ENCODE assay signal across 1 cellular context in the genomic region with DNA sequence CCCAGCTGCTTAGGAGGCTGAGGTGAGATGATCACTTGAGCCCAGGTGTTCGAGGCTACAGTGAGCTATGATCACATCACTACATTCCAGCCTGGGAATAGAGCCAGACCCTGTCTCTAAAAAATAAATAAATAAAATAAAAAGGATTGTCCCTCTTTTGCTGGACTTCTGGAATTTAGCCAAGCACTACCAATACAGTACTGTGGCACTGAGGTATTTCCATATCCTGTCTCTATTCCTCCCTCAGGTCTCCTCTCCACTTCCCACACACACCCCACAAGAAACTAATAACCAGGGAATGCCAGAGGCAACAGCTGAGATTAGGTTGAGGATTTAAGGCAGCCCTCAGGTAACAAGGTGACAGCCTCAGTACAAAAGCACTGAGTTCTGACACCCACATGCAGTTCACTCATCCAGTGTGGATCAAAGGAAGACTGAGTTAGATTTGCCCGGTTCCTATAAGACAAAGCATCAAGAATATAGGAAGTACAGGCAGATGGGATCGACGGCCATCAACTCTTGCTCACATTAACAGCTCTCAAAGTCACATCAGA.
TF ChIP-seq lines count a peak whose summit lies in the region.

No MANE protein-coding gene starts in this region.

TF ChIP-seq in HCT116, 20 proteins besides CTCF, POLR2A, EP300 and RAD21:
- TF ChIP-seq, protein P1, sequence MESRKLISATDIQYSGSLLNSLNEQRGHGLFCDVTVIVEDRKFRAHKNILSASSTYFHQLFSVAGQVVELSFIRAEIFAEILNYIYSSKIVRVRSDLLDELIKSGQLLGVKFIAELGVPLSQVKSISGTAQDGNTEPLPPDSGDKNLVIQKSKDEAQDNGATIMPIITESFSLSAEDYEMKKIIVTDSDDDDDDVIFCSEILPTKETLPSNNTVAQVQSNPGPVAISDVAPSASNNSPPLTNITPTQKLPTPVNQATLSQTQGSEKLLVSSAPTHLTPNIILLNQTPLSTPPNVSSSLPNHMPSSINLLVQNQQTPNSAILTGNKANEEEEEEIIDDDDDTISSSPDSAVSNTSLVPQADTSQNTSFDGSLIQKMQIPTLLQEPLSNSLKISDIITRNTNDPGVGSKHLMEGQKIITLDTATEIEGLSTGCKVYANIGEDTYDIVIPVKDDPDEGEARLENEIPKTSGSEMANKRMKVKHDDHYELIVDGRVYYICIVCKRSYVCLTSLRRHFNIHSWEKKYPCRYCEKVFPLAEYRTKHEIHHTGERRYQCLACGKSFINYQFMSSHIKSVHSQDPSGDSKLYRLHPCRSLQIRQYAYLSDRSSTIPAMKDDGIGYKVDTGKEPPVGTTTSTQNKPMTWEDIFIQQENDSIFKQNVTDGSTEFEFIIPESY (IDR thresholded peaks at IDR 0.05; ENCODE audit: extremely low read depth, insufficient replicate concordance, low read length), result no peak
- no peak for TF ChIP-seq EZH2phosphoT487 (IDR thresholded peaks at IDR 0.05; ENCODE audit: borderline replicate concordance)
- no peak for TF ChIP-seq SIN3A (IDR thresholded peaks at IDR 0.05; ENCODE audit: low read depth)
- TF ChIP-seq, protein P2, sequence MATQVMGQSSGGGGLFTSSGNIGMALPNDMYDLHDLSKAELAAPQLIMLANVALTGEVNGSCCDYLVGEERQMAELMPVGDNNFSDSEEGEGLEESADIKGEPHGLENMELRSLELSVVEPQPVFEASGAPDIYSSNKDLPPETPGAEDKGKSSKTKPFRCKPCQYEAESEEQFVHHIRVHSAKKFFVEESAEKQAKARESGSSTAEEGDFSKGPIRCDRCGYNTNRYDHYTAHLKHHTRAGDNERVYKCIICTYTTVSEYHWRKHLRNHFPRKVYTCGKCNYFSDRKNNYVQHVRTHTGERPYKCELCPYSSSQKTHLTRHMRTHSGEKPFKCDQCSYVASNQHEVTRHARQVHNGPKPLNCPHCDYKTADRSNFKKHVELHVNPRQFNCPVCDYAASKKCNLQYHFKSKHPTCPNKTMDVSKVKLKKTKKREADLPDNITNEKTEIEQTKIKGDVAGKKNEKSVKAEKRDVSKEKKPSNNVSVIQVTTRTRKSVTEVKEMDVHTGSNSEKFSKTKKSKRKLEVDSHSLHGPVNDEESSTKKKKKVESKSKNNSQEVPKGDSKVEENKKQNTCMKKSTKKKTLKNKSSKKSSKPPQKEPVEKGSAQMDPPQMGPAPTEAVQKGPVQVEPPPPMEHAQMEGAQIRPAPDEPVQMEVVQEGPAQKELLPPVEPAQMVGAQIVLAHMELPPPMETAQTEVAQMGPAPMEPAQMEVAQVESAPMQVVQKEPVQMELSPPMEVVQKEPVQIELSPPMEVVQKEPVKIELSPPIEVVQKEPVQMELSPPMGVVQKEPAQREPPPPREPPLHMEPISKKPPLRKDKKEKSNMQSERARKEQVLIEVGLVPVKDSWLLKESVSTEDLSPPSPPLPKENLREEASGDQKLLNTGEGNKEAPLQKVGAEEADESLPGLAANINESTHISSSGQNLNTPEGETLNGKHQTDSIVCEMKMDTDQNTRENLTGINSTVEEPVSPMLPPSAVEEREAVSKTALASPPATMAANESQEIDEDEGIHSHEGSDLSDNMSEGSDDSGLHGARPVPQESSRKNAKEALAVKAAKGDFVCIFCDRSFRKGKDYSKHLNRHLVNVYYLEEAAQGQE (IDR thresholded peaks at IDR 0.05; ENCODE audit: low read depth), result no peak
- no peak for TF ChIP-seq EGR1 (IDR thresholded peaks at IDR 0.05; ENCODE audit: low read depth)
- TF ChIP-seq TCF7L2 (IDR thresholded peaks at IDR 0.05; ENCODE audit: borderline replicate concordance, extremely low read depth, insufficient read depth, insufficient read length), result no peak
- TF ChIP-seq EZH2 (IDR thresholded peaks at IDR 0.05), result no peak
- TF ChIP-seq ZNF274 (IDR thresholded peaks at IDR 0.05; ENCODE audit: low read depth, low read length), result no peak
- no peak for TF ChIP-seq YY1 (IDR thresholded peaks at IDR 0.05; ENCODE audit: extremely low read depth, insufficient replicate concordance, low read depth, low read length)
- TF ChIP-seq, protein P3, sequence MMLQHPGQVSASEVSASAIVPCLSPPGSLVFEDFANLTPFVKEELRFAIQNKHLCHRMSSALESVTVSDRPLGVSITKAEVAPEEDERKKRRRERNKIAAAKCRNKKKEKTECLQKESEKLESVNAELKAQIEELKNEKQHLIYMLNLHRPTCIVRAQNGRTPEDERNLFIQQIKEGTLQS (IDR thresholded peaks at IDR 0.05), result no peak
- TF ChIP-seq CEBPB (IDR thresholded peaks at IDR 0.05; ENCODE audit: low read depth), result no peak
